35 cellular contexts compared by ENCODE assay signal in genomic region chr14:88848571-88848970, GRCh38. TPM values are rescaled to one million over a fixed set of nuclear protein-coding genes. Genes with fewer than 3 reads are reported as not detected.
DNase-seq lines count a peak whose midpoint lies in the region; ATAC-seq, FAIRE-seq and TF ChIP-seq lines count a peak whose summit lies in the region.
"Had no signal": no experiment of that assay in that cellular context is flagged by ENCODE, and none has a peak within 500 bp of the region (broad histone marks: within the 10 kb centered on the region; RNA-seq: fewer than 3 reads in every experiment).

No MANE protein-coding gene starts in this region.

- H3K9ac ChIP-seq in astrocyte (ENCODE audit: low read length) (no peak overlapping the region), kidney (ENCODE audit: low read length in 2 of 2) (no peak overlapping the region)

- no peak overlapping the region for H3K4me3 Mint-ChIP-seq in astrocyte (ENCODE audit: unreplicated experiment)
- H3K4me3 Mint-ChIP-seq: activated CD8-positive, alpha-beta memory T cell treated with anti-CD3 and anti-CD28 coated beads, Interleukin-2, amount 10 ng/mL, durations not matched to agents 7 days and 5 days; CD4-positive, CD25-positive, alpha-beta regulatory T cell; neural crest cell; T-helper 1 cell treated with Interleukin-12 subunit alpha and Interleukin-12 subunit beta and Interleukin-4 antibody, amounts not matched to agents 30 μg/mL and 1 μg/mL, for 36 hours had no signal

- peak overlapping the region; percentile 47 for H3K27ac Mint-ChIP-seq in astrocyte (ENCODE audit: unreplicated experiment)
- H3K27ac Mint-ChIP-seq: activated CD8-positive, alpha-beta memory T cell treated with anti-CD3 and anti-CD28 coated beads, Interleukin-2, amount 10 ng/mL, durations not matched to agents 7 days and 5 days; CD4-positive, CD25-positive, alpha-beta regulatory T cell; T-helper 1 cell treated with Interleukin-12 subunit alpha and Interleukin-12 subunit beta and Interleukin-4 antibody, amounts not matched to agents 30 μg/mL and 1 μg/mL, for 36 hours had no signal

- H3K4me1 Mint-ChIP-seq in astrocyte (ENCODE audit: low read depth, unreplicated experiment) = peaks cover 8% of the 10 kb centered on the region
- H3K4me1 Mint-ChIP-seq: activated CD8-positive, alpha-beta memory T cell treated with anti-CD3 and anti-CD28 coated beads, Interleukin-2, amount 10 ng/mL, durations not matched to agents 7 days and 5 days; CD4-positive, CD25-positive, alpha-beta regulatory T cell; neural crest cell had no signal

- H3K4me3 ChIP-seq in A549 (no peak overlapping the region), astrocyte (ENCODE audit: insufficient read depth, low read depth, low read length) (no peak overlapping the region), kidney (ENCODE audit: low read length in 2 of 2) (no peak overlapping the region)
- H3K4me3 ChIP-seq: esophagus muscularis mucosa, gastroesophageal sphincter, GM12878, hepatocyte, left lung, pancreas, SK-N-MC, smooth muscle cell, upper lobe of left lung had no signal

- no peaks in the 10 kb centered on the region for H3K9me3 Mint-ChIP-seq in astrocyte (ENCODE audit: unreplicated experiment)
- H3K9me3 Mint-ChIP-seq: CD4-positive, CD25-positive, alpha-beta regulatory T cell; neural crest cell; T-helper 1 cell treated with Interleukin-12 subunit alpha and Interleukin-12 subunit beta and Interleukin-4 antibody, amounts not matched to agents 30 μg/mL and 1 μg/mL, for 36 hours had no signal

- no peak for TF ChIP-seq RAD21 in A549 (conservative IDR thresholded peaks at IDR 0.05 in 1 of 2, IDR thresholded peaks at IDR 0.05 in 1 of 2)

- CTCF ChIA-PET in A549 (lab: Yijun Ruan, JAX) = no interaction called here

- H3K36me3 ChIP-seq in astrocyte (ENCODE audit: insufficient read depth, low read length) (peaks cover 2% of the 10 kb centered on the region), kidney (ENCODE audit: control insufficient read depth in 1 of 2, insufficient read depth in 2 of 2, low read length in 2 of 2) (peaks cover 0 to 3% of the 10 kb centered on the region in 2 donors)
- H3K36me3 ChIP-seq: left lung, pancreas, upper lobe of left lung had no signal

- no peak for TF ChIP-seq CTCF in A549 (IDR thresholded peaks at IDR 0.05)
- no peak for TF ChIP-seq CTCF in astrocyte (IDR thresholded peaks at IDR 0.05; ENCODE audit: insufficient read depth, low read depth, low read length)
- TF ChIP-seq CTCF in kidney (IDR thresholded peaks at IDR 0.05; ENCODE audit: borderline replicate concordance, extremely low read depth, insufficient read depth) = no peak
- TF ChIP-seq CTCF in GM10266 (IDR thresholded peaks at IDR 0.05; ENCODE audit: control insufficient read depth, insufficient read depth, low read depth, missing control alignments) = no peak

- H2AFZ ChIP-seq in astrocyte (ENCODE audit: low read depth, low read length) = no peak overlapping the region
- H2AFZ ChIP-seq: hepatocyte had no signal

- H3K36me3 Mint-ChIP-seq in astrocyte (ENCODE audit: low read depth, unreplicated experiment) = no peaks in the 10 kb centered on the region
- H3K36me3 Mint-ChIP-seq: activated CD8-positive, alpha-beta memory T cell treated with anti-CD3 and anti-CD28 coated beads, Interleukin-2, amount 10 ng/mL, durations not matched to agents 7 days and 5 days; CD4-positive, CD25-positive, alpha-beta regulatory T cell had no signal

- H3K4me2 ChIP-seq in A549 (no peak overlapping the region), astrocyte (ENCODE audit: low read length) (peak overlapping the region; percentile 11)
- H3K4me2 ChIP-seq: hepatocyte, smooth muscle cell had no signal

- TF ChIP-seq POLR2A in A549 (IDR thresholded peaks at IDR 0.05; ENCODE audit: low read length) = no peak

- no peaks in the 10 kb centered on the region for H3K79me2 ChIP-seq in astrocyte (ENCODE audit: insufficient read depth, low read length)
- H3K79me2 ChIP-seq: hepatocyte had no signal

- no peaks in the 10 kb centered on the region for H3K4me1 ChIP-seq in A549
- peaks cover 5% of the 10 kb centered on the region for H3K4me1 ChIP-seq in astrocyte (ENCODE audit: insufficient read depth, low read length)
- H3K4me1 ChIP-seq in kidney (ENCODE audit: control insufficient read depth in 1 of 2, insufficient read depth in 1 of 2, low read depth in 1 of 2, low read length in 2 of 2) = no peaks in the 10 kb centered on the region
- H3K4me1 ChIP-seq: esophagus muscularis mucosa, gastroesophageal sphincter, left lung, pancreas, upper lobe of left lung had no signal

- ATAC-seq in A549 (no peak), HG03135 (IDR thresholded peaks at IDR 0.05; ENCODE audit: unreplicated experiment) (no peak)
- ATAC-seq: activated CD8-positive, alpha-beta memory T cell treated with anti-CD3 and anti-CD28 coated beads, Interleukin-2, amount 10 ng/mL, durations not matched to agents 7 days and 5 days; gastroesophageal sphincter; GM12878; HepG2; left lung; pancreas had no signal

- DNase-seq in A549 (ENCODE audit: low read depth in 1 of 2, low spot score in 1 of 2) = no peak
- DNase-seq in M059J (ENCODE audit: low read depth) = peak; percentile 29
- peak; percentile 44 for DNase-seq in astrocyte (ENCODE audit: low read depth)
- DNase-seq in kidney = no peak
- DNase-seq in NCI-H748 treated with DMSO at 0.1 percent for 48 hours (lab: John Stamatoyannopoulos, UW) = no peak
- no peak for DNase-seq in DMS153 treated with DMSO at 0.1 percent for 48 hours (lab: John Stamatoyannopoulos, UW; ENCODE audit: unreplicated experiment)
- DNase-seq in GM10266 (ENCODE audit: extremely low spot score) = no peak
- DNase-seq: activated CD8-positive, alpha-beta memory T cell treated with anti-CD3 and anti-CD28 coated beads, Interleukin-2, amount 10 ng/mL, durations not matched to agents 7 days and 5 days; activated gamma-delta T cell treated with Interleukin-2 at 50 U/mL for 16 hours; activated T-cell treated with anti-CD3 and anti-CD28 coated beads, Interleukin-2, amount 50 U/mL, for 48 hours; CD4-positive, CD25-positive, alpha-beta regulatory T cell; central memory CD4-positive, alpha-beta T cell; dermis blood vessel endothelial cell; DND-41; Karpas-422; left lung; mesendoderm; NCI-H1694; NCI-H2171; NCI-H510A; pancreas; retina; stimulated activated naive CD4-positive, alpha-beta T cell; upper lobe of left lung had no signal

- POLR2A ChIA-PET in A549 (lab: Yijun Ruan, JAX) = no interaction called here

- H3K9me3 ChIP-seq in A549 (no peaks in the 10 kb centered on the region), astrocyte (ENCODE audit: insufficient read depth, low read depth, low read length) (no peaks in the 10 kb centered on the region), kidney (ENCODE audit: control insufficient read depth in 1 of 2, low read length in 2 of 2) (no peaks in the 10 kb centered on the region)
- H3K9me3 ChIP-seq: esophagus muscularis mucosa, gastroesophageal sphincter, left lung, pancreas, upper lobe of left lung had no signal

- H3K27ac ChIP-seq in A549 (no peak overlapping the region), astrocyte (ENCODE audit: low read depth, low read length) (peak overlapping the region; percentile 34), kidney (ENCODE audit: low read depth in 2 of 2, low read length in 2 of 2) (no peak overlapping the region)
- H3K27ac ChIP-seq: esophagus muscularis mucosa, gastroesophageal sphincter, hepatocyte, left lung, pancreas, SK-N-MC, upper lobe of left lung had no signal

- no peaks in the 10 kb centered on the region for H3K27me3 Mint-ChIP-seq in astrocyte (ENCODE audit: low read depth, unreplicated experiment)
- H3K27me3 Mint-ChIP-seq: activated CD8-positive, alpha-beta memory T cell treated with anti-CD3 and anti-CD28 coated beads, Interleukin-2, amount 10 ng/mL, durations not matched to agents 7 days and 5 days had no signal

- H3K27me3 ChIP-seq in astrocyte (ENCODE audit: insufficient read depth, low read length) = no peaks in the 10 kb centered on the region
- H3K27me3 ChIP-seq: esophagus muscularis mucosa, gastroesophageal sphincter, hepatocyte, left lung, pancreas, upper lobe of left lung had no signal

- WGBS in A549 (ENCODE audit: missing lambda C conversion rate) = 64% methylated on average over 1 of the region's 1 CpG

- no peak for TF ChIP-seq EP300 in A549 (IDR thresholded peaks at IDR 0.05)

- intact Hi-C loops in kidney (cut with DNase I) = no loop called here

- H4K20me1 ChIP-seq in astrocyte (ENCODE audit: insufficient read depth, low read length) = no peaks in the 10 kb centered on the region

- peak; percentile 13 for FAIRE-seq in A549 (lab: Jason Lieb, UNC)
- no peak for FAIRE-seq in astrocyte (lab: Jason Lieb, UNC)
- FAIRE-seq in kidney (lab: Jason Lieb, UNC) = peak; percentile 25
- FAIRE-seq: GM12878, H1, HepG2, pancreas had no signal

TF ChIP-seq in A549, 52 proteins besides CTCF, POLR2A, EP300 and RAD21:
- TF ChIP-seq RARB (CRISPR knock-in tag; IDR thresholded peaks at IDR 0.05) (no peak), TP53 (CRISPR knock-in tag; IDR thresholded peaks at IDR 0.05) (no peak), ZSCAN20 (CRISPR knock-in tag; IDR thresholded peaks at IDR 0.05) (no peak), GATA3 (IDR thresholded peaks at IDR 0.05; ENCODE audit: borderline replicate concordance) (no peak)

RNA-seq across cellular contexts. Expression of gene TTC8, which starts 24.1 kb away (rescaled TPM):
- polyA plus RNA-seq in A549 (2011; rRNA removed) (55.1 and 56.8 TPM in 2 replicates), A549 (2017; fragmentation: RNase III; extraction: RNeasy Plus Mini Kit Qiagen cat#74134 plus additional on column Dnase treatment) (34.4 to 43.3 TPM (median 36.6 TPM) in 3 replicates), kidney (ENCODE audit: insufficient read depth, low read depth, low replicate concordance) (14.0 TPM)
- polyA plus RNA-seq in A549 (2012; cell fraction: cytosol; rRNA removed) = 38.4 and 39.9 TPM in 2 replicates
- polyA plus RNA-seq in A549 (2012; cell fraction: nucleus; rRNA removed) = 19.3 and 35.0 TPM in 2 replicates
- 32.9 and 47.9 TPM in 2 replicates for polyA minus RNA-seq in A549 (2011; rRNA and poly(A)+ RNA removed)
- 18.8 and 19.0 TPM in 2 replicates for total RNA-seq in M059J (2014; rRNA removed; shearing (Covaris generic))
- total RNA-seq in astrocyte (23.7 and 26.6 TPM in 2 replicates), kidney (17.2 TPM)

RNA-seq across cellular contexts. Expression of gene EML5, which starts 55.8 kb away (rescaled TPM):
- 0.40 and 0.62 TPM in 2 replicates for polyA plus RNA-seq in A549 (2011; rRNA removed)
- 0.04 and 0.14 TPM in 2 replicates for polyA plus RNA-seq in A549 (2012; cell fraction: cytosol; rRNA removed)
- polyA plus RNA-seq in A549 (2012; cell fraction: nucleus; rRNA removed) = 0.05 and 0.34 TPM in 2 replicates
- 0.44 to 0.86 TPM (median 0.54 TPM) in 3 replicates for polyA plus RNA-seq in A549 (2017; fragmentation: RNase III; extraction: RNeasy Plus Mini Kit Qiagen cat#74134 plus additional on column Dnase treatment)
- 0.83 and 0.88 TPM in 2 replicates for polyA minus RNA-seq in A549 (2011; rRNA and poly(A)+ RNA removed)
- total RNA-seq in M059J (2014; rRNA removed; shearing (Covaris generic)) = 0.64 and 0.96 TPM in 2 replicates
- 0.05 and 0.07 TPM in 2 replicates for total RNA-seq in astrocyte
- total RNA-seq in kidney = 2.8 TPM
- 0.26 TPM for polyA plus RNA-seq in kidney (ENCODE audit: insufficient read depth, low read depth, low replicate concordance)
- polyA plus RNA-seq: hepatocyte, HepG2, smooth muscle cell had no signal

Comparison
In these comparisons a context has a peak if more than half of its experiments do, and no peak if none do; other contexts are left out.
1. DNase-seq: peak in M059J (single experiment) and astrocyte (single experiment); none in A549 (0 of 2), kidney (single experiment), NCI-H748 treated with DMSO at 0.1 percent for 48 hours (single experiment), DMS153 treated with DMSO at 0.1 percent for 48 hours (single experiment) and GM10266 (single experiment).